ENCODE assay signal across 8 cellular contexts in the genomic region with DNA sequence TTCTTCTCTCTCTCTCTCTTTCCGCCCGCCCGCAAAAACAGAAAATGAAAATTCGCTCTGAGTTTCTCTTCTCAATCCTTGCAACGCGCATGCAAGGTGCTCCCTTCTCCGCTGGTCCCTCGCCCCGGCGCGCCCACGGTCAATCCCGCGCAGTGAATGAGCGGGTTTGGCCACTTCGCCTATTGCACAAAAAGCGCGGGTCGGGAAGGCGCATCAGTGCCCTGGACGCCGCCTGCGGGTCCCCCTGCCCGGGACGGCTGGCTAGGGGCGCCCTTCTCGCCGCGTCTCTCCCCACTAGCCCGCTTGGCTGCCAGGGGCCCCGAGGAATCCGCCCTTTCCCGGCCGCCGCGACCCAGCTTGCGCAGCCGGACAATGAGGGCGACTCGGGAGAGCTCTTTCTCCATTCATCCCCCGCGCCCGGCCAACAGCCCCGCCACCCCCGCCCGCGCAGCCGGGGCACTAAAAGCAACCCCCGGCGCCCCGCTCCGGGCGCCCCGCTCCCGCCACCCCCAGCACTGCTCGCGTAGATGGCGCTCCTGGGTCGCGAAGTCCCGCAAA. TPM values are rescaled to one million over a fixed set of nuclear protein-coding genes. Genes with fewer than 3 reads are reported as not detected.
DNase-seq lines count a peak whose midpoint lies in the region; ATAC-seq and TF ChIP-seq lines count a peak whose summit lies in the region.

No MANE protein-coding gene starts in this region.

- WGBS in upper lobe of left lung, 2 donors: 5% methylated on average over 20 to 46 of the region's 61 CpGs

- H3K27ac Mint-ChIP-seq in activated CD8-positive, alpha-beta memory T cell treated with anti-CD3 and anti-CD28 coated beads, Interleukin-2, amount 10 ng/mL, durations not matched to agents 7 days and 5 days: no peak overlapping the region

- DNase-seq in activated CD8-positive, alpha-beta memory T cell treated with anti-CD3 and anti-CD28 coated beads, Interleukin-2, amount 10 ng/mL, durations not matched to agents 7 days and 5 days: no peak
- DNase-seq in activated CD8-positive, alpha-beta memory T cell treated with anti-CD3 and anti-CD28 coated beads, Interleukin-2, amount 50 U/mL, for 4 hours: no peak
- DNase-seq in coronary artery (ENCODE audit: low spot score) (no peak), lower lobe of right lung (no peak), upper lobe of left lung (peak in 1 of 2 donors; percentile 83), GM19240 (ENCODE audit: insufficient read length, low spot score) (no peak)
- DNase-seq in stimulated activated CD4-positive, alpha-beta T cell treated with anti-CD3 and anti-CD28 coated beads, Interleukin-15, amount 100 ng/mL, for 24 hours: no peak

- TF ChIP-seq CTCF in coronary artery (IDR thresholded peaks at IDR 0.05): no peak
- no peak for TF ChIP-seq CTCF in lower lobe of right lung (IDR thresholded peaks at IDR 0.05)
- TF ChIP-seq CTCF in upper lobe of left lung (IDR thresholded peaks at IDR 0.05): no peak

- H3K4me1 ChIP-seq in lower lobe of right lung (peaks cover 14% of the 10 kb centered on the region), upper lobe of left lung (peaks cover 17 to 24% (median 18%) of the 10 kb centered on the region in 4 donors)

- TF ChIP-seq EP300 in upper lobe of left lung (IDR thresholded peaks at IDR 0.05): no peak

- H3K9me3 Mint-ChIP-seq in activated CD8-positive, alpha-beta memory T cell treated with anti-CD3 and anti-CD28 coated beads, Interleukin-2, amount 10 ng/mL, durations not matched to agents 7 days and 5 days (ENCODE audit: low read depth): peaks cover 11% of the 10 kb centered on the region

- CTCF ChIA-PET in activated CD8-positive, alpha-beta memory T cell treated with anti-CD3 and anti-CD28 coated beads, Interleukin-2, amount 10 ng/mL, durations not matched to agents 7 days and 5 days (lab: Charles Lee): no interaction called here

- H3K4me1 Mint-ChIP-seq in activated CD8-positive, alpha-beta memory T cell treated with anti-CD3 and anti-CD28 coated beads, Interleukin-2, amount 10 ng/mL, durations not matched to agents 7 days and 5 days: no peaks in the 10 kb centered on the region

- no peak for ATAC-seq in activated CD8-positive, alpha-beta memory T cell treated with anti-CD3 and anti-CD28 coated beads, Interleukin-2, amount 10 ng/mL, durations not matched to agents 7 days and 5 days
- ATAC-seq in lower lobe of right lung (peak; percentile 17 to 58), upper lobe of left lung (ENCODE audit: low FRiP score in 2 of 2) (peak in 1 of 2 donors; percentile 69), GM19452 (IDR thresholded peaks at IDR 0.05; ENCODE audit: unreplicated experiment) (no peak)

- peaks cover 70% of the 10 kb centered on the region for H3K27me3 ChIP-seq in lower lobe of right lung (ENCODE audit: low read depth)
- H3K27me3 ChIP-seq in upper lobe of left lung: peaks cover 0 to 28% (median 9%) of the 10 kb centered on the region in 4 donors

- H3K36me3 ChIP-seq in lower lobe of right lung (no peaks in the 10 kb centered on the region), upper lobe of left lung (no peaks in the 10 kb centered on the region)

- peak overlapping the region; percentile 12 for H3K4me3 Mint-ChIP-seq in activated CD8-positive, alpha-beta memory T cell treated with anti-CD3 and anti-CD28 coated beads, Interleukin-2, amount 10 ng/mL, durations not matched to agents 7 days and 5 days

- H3K27ac ChIP-seq in coronary artery (no peak overlapping the region), lower lobe of right lung (no peak overlapping the region), upper lobe of left lung (no peak overlapping the region)

- no peak for TF ChIP-seq POLR2A in upper lobe of left lung (IDR thresholded peaks at IDR 0.05)

- H3K4me3 ChIP-seq in coronary artery (peak overlapping the region; percentile 78), lower lobe of right lung (peak overlapping the region; percentile 52), upper lobe of left lung (peak overlapping the region in 3 of 4 donors; percentile 34 to 51 (median 47))

- peaks cover 25% of the 10 kb centered on the region for H3K27me3 Mint-ChIP-seq in activated CD8-positive, alpha-beta memory T cell treated with anti-CD3 and anti-CD28 coated beads, Interleukin-2, amount 10 ng/mL, durations not matched to agents 7 days and 5 days

- no peaks in the 10 kb centered on the region for H3K36me3 Mint-ChIP-seq in activated CD8-positive, alpha-beta memory T cell treated with anti-CD3 and anti-CD28 coated beads, Interleukin-2, amount 10 ng/mL, durations not matched to agents 7 days and 5 days

- intact Hi-C loops in lower lobe of right lung (cut with DNase I): no loop called here

- H3K9me3 ChIP-seq in lower lobe of right lung (no peaks in the 10 kb centered on the region), upper lobe of left lung (no peaks in the 10 kb centered on the region)

RNA-seq across cellular contexts. Expression of a gene that starts 0.7 kb away (rescaled TPM):
- not detected for total RNA-seq in activated CD8-positive, alpha-beta memory T cell treated with anti-CD3 and anti-CD28 coated beads, Interleukin-2, amount 10 ng/mL, durations not matched to agents 7 days and 5 days
- 0.65 TPM for total RNA-seq in lower lobe of right lung
- 1 to 10 TPM in 5 of 6 donors, under 1 TPM in 1; 0.89 to 3.1 (median 1.5) TPM for total RNA-seq in upper lobe of left lung

Comparison
In these comparisons a context has a peak if more than half of its experiments do, and no peak if none do; other contexts are left out.
1. ATAC-seq: peak in lower lobe of right lung (2 of 2); none in activated CD8-positive, alpha-beta memory T cell treated with anti-CD3 and anti-CD28 coated beads, Interleukin-2, amount 10 ng/mL, durations not matched to agents 7 days and 5 days (single experiment) and GM19452 (single experiment).
2. Peak in every context shown above with its lines, with median percentiles within 50 percentile points of each other: H3K4me3 ChIP-seq.